In the genomic region with DNA sequence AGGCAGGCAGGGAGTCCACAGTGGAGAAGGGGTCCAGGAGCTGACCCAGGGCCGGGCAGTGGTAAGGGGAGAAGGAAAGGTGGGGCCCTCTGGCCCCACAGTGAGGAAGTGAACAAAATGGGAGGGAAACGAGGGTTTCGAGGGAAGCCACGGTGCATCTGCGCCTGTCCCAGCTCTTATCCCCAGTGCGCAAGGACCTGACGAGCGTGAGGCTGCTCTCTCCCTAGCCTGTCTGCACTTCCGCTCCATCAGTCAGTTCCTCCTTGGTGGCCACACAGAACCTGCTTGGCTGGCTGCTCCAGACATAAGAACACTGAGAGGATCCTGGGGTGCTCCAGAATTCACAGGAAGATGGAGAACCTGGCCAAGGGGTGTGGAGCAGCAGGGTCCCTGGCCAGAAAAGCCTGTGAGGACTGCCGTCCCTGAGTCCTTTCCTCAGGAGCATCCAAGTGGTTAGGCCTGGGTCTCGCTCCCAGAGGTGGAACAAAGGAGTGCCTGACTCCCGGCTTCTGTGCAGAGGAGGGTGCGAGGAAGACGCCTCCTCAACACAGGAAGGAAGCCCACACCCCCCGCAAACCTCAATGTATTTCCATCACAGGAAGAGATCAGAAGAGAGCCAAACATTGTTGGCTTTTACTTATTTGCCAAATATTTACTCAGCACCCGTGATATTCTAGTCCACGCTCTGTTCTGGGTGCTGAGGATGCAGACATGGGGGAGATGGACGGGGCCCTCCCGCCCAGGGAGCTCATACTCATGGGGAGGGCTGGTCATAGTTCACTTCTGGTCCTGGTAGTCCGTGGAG, we compare ENCODE assay signal across 8 cellular contexts.
A peak's percentile ranks its signal among the peaks of the same experiment; 100 is the strongest.
DNase-seq lines count a peak whose midpoint lies in the region; ATAC-seq lines count a peak whose summit lies in the region.

No MANE protein-coding gene starts in this region.

- DNase-seq in activated CD4-positive, alpha-beta T cell treated with anti-CD3 and anti-CD28 coated beads for 4 hours = peak; percentile 49 to 57
- DNase-seq in effector CD8-positive, alpha-beta T cell (lab: John Stamatoyannopoulos, UW) = peak; percentile 20
- peak in 2 of 3 experiments; percentile 14 to 17 for DNase-seq in stimulated activated CD4-positive, alpha-beta T cell treated with anti-CD3 and anti-CD28 coated beads, TNF-alpha, amount 100 ng/mL, for 4 hours (ENCODE audit: low read depth in 3 of 3)
- DNase-seq in DMS 273 (lab: John Stamatoyannopoulos, UW; ENCODE audit: unreplicated experiment) (no peak), kidney glomerular epithelial cell (lab: John Stamatoyannopoulos, UW) (no peak)

- ATAC-seq in GM19372 (IDR thresholded peaks at IDR 0.05; ENCODE audit: low read depth, unreplicated experiment) = peak; percentile 67
- ATAC-seq in HG03439 (IDR thresholded peaks at IDR 0.05; ENCODE audit: unreplicated experiment) = no peak
- no peak for ATAC-seq in GM18858 (IDR thresholded peaks at IDR 0.05; ENCODE audit: unreplicated experiment)

Comparison
In these comparisons a context has a peak if more than half of its experiments do, and no peak if none do; other contexts are left out.
1. DNase-seq: peak in activated CD4-positive, alpha-beta T cell treated with anti-CD3 and anti-CD28 coated beads for 4 hours (2 of 2), effector CD8-positive, alpha-beta T cell (single experiment) and stimulated activated CD4-positive, alpha-beta T cell treated with anti-CD3 and anti-CD28 coated beads, TNF-alpha, amount 100 ng/mL, for 4 hours (2 of 3); none in DMS 273 (single experiment) and kidney glomerular epithelial cell (single experiment).